Comparison of ENCODE assay signal across 21 cellular contexts in the genomic region with DNA sequence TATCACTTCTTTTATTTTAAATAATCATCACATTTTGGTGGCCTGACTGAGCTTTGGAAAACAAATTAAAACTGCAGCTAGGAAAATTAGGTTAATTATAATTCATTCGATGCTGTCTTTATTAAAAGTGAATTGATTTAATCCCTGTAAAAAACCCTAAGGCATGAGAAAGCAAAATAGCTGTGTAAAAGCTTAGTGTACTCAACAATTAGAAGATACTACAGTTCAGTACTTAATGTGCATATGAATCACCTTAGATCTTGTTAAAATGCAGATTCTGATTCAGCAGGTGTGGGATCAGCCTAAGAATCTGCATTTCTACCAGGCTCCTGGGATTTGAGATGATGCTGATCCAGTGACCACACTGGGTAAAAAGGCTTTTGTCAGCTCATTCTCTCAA.
DNase-seq lines count a peak whose midpoint lies in the region; ATAC-seq, FAIRE-seq and TF ChIP-seq lines count a peak whose summit lies in the region.
"Had no signal": no experiment of that assay in that cellular context is flagged by ENCODE, and none has a peak within 500 bp of the region (broad histone marks: within the 10 kb centered on the region; RNA-seq: fewer than 3 reads in every experiment).

No MANE protein-coding gene starts in this region.

- no peak overlapping the region for H3K4me3 ChIP-seq in H1 (ENCODE audit: extremely low read depth in 1 of 4, insufficient read depth in 2 of 4, low read depth in 3 of 4, low read length in 4 of 4)
- H3K4me3 ChIP-seq in body of pancreas, result no peak overlapping the region
- H3K4me3 ChIP-seq: A549; BLaER1 treated with 17β-estradiol and CSF1 and Interleukin-3, amounts not matched to agents 10 nM and 100 nM had no signal

- H4K8ac ChIP-seq in H1 (ENCODE audit: extremely low read depth, insufficient read depth, low read length), result no peak overlapping the region

- H3K27ac ChIP-seq in H1 (ENCODE audit: low read depth, low read length), result no peak overlapping the region
- H3K27ac ChIP-seq in body of pancreas, result no peak overlapping the region
- H3K27ac ChIP-seq: 22Rv1; A549; BLaER1 treated with 17β-estradiol and CSF1 and Interleukin-3, amounts not matched to agents 10 nM and 100 nM; C4-2B had no signal

- H2BK120ac ChIP-seq in H1 (replicated peaks; ENCODE audit: low read depth, low read length), result no peak overlapping the region

- no peaks in the 10 kb centered on the region for H4K20me1 ChIP-seq in H1 (replicated peaks in 1 of 2; ENCODE audit: control insufficient read depth in 1 of 2, insufficient read depth in 2 of 2, low read length in 2 of 2)
- H4K20me1 ChIP-seq: BLaER1 treated with 17β-estradiol and CSF1 and Interleukin-3, amounts not matched to agents 10 nM and 100 nM had no signal

- H3K9me3 ChIP-seq in H1 (ENCODE audit: insufficient read depth in 2 of 2, low read depth in 1 of 2, low read length in 1 of 2) (peaks cover 0 to 3% of the 10 kb centered on the region in 2 experiments; a peak in 1 of 4 replicates), body of pancreas (no peaks in the 10 kb centered on the region)
- H3K9me3 ChIP-seq: A549; BLaER1 treated with 17β-estradiol and CSF1 and Interleukin-3, amounts not matched to agents 10 nM and 100 nM; Caco-2 had no signal

- H2AFZ ChIP-seq in H1 (ENCODE audit: low read length), result no peak overlapping the region

- H3K27me3 ChIP-seq in H1 (replicated peaks in 1 of 4; ENCODE audit: control insufficient read depth in 3 of 4, extremely low read depth in 1 of 4, insufficient read depth in 3 of 4, low read length in 3 of 4), result no peaks in the 10 kb centered on the region
- no peaks in the 10 kb centered on the region for H3K27me3 ChIP-seq in body of pancreas
- H3K27me3 ChIP-seq: BLaER1 treated with 17β-estradiol and CSF1 and Interleukin-3, amounts not matched to agents 10 nM and 100 nM had no signal

- TF ChIP-seq CTCF in H1 (IDR thresholded peaks at IDR 0.05; ENCODE audit: control extremely low read depth in 1 of 3, insufficient read depth in 1 of 3, low read depth in 1 of 3, low read length in 3 of 3) (no peak), body of pancreas (IDR thresholded peaks at IDR 0.05) (no peak)

- no peak for ATAC-seq in body of pancreas
- ATAC-seq: A549; CD8-positive, alpha-beta T cell had no signal

- H3K79me1 ChIP-seq in H1 (ENCODE audit: low read depth, low read length), result no peaks in the 10 kb centered on the region

- no peak overlapping the region for H4K91ac ChIP-seq in H1 (replicated peaks; ENCODE audit: insufficient read length, low read length)

- POLR2A ChIA-PET in H1 (lab: Charles Lee; ENCODE audit: partially characterized antibody), result interaction anchor here (0.9 kb wide), 1 partner anchor 34 kb away, joined by 4 read pairs; no protein-coding TSS in a partner anchor

- TF ChIP-seq POLR2A in H1 (IDR thresholded peaks at IDR 0.05; ENCODE audit: control extremely low read depth in 1 of 2, low read depth in 2 of 2, low read length in 2 of 2) (no peak), body of pancreas (IDR thresholded peaks at IDR 0.05) (no peak)

- no peak overlapping the region for H3K4ac ChIP-seq in H1 (replicated peaks; ENCODE audit: insufficient read length, low read depth, low read length)

- H3K14ac ChIP-seq in H1 (ENCODE audit: insufficient read length), result no peak overlapping the region

- no peak overlapping the region for H3K9ac ChIP-seq in H1 (replicated peaks in 1 of 4; ENCODE audit: extremely low read depth in 1 of 4, low read depth in 3 of 4, low read length in 3 of 4)
- H3K9ac ChIP-seq: BLaER1 treated with 17β-estradiol and CSF1 and Interleukin-3, amounts not matched to agents 10 nM and 100 nM had no signal

- H3K4me2 ChIP-seq in H1 (ENCODE audit: insufficient read depth in 1 of 2, low read depth in 2 of 2, low read length in 2 of 2), result no peak overlapping the region
- H3K4me2 ChIP-seq: A549; BLaER1 treated with 17β-estradiol and CSF1 and Interleukin-3, amounts not matched to agents 10 nM and 100 nM had no signal

- no peak overlapping the region for H2BK12ac ChIP-seq in H1 (ENCODE audit: low read depth, low read length)

- CTCF ChIA-PET in H1 (lab: Charles Lee; ENCODE audit: partially characterized antibody), result interaction anchor here (1.2 kb wide), 2 partner anchors 35 to 424 kb away, joined by 3 to 5 read pairs; no protein-coding TSS in a partner anchor

- no peaks in the 10 kb centered on the region for H3K79me2 ChIP-seq in H1 (ENCODE audit: control insufficient read depth in 1 of 2, insufficient read depth in 2 of 2, low read length in 2 of 2)

- H4K5ac ChIP-seq in H1 (ENCODE audit: insufficient read length, low read depth, low read length), result peak overlapping the region; percentile 29

- no peak for FAIRE-seq in H1 (lab: Jason Lieb, UNC)
- FAIRE-seq: A549, D721Med, GM12891, GM18507 had no signal

- no peak overlapping the region for H3K18ac ChIP-seq in H1 (ENCODE audit: extremely low read depth, low read length)

- H2AK5ac ChIP-seq in H1 (ENCODE audit: low read depth, low read length), result no peak overlapping the region

- intact Hi-C loops in body of pancreas (cut with DNase I), result no loop called here

- no peak overlapping the region for H2BK20ac ChIP-seq in H1 (ENCODE audit: low read length)

- no peak overlapping the region for H3K56ac ChIP-seq in H1 (replicated peaks; ENCODE audit: insufficient read length, low read depth, low read length)

- DNase-seq in NCI-H146 (lab: John Stamatoyannopoulos, UW) (peak; percentile 48), NCI-H146 treated with DMSO at 0.1 percent for 48 hours (lab: John Stamatoyannopoulos, UW; ENCODE audit: unreplicated experiment) (no peak), NCI-H69 (lab: John Stamatoyannopoulos, UW) (peak; percentile 57), H1 (ENCODE audit: low read depth in 1 of 2, low spot score in 2 of 2) (no peak), body of pancreas (no peak), NCI-H1417 treated with DMSO at 0.1 percent for 48 hours (lab: John Stamatoyannopoulos, UW) (no peak)
- no peak for DNase-seq in activated CD4-positive, alpha-beta T cell treated with anti-CD3 and anti-CD28 coated beads, Interleukin-2, amount 50 U/mL, for 48 hours
- DNase-seq: AML-193; Caco-2; Calu3; CD4-positive, alpha-beta T cell; CD8-positive, alpha-beta T cell; DMS79 treated with DMSO at 0.1 percent for 48 hours; GF-D8 had no signal

- TF ChIP-seq RAD21 in H1 (IDR thresholded peaks at IDR 0.05 in 1 of 2, conservative IDR thresholded peaks at IDR 0.05 in 1 of 2; ENCODE audit: low read depth in 2 of 2, low read length in 2 of 2), result no peak

- no peaks in the 10 kb centered on the region for H3K36me3 ChIP-seq in H1 (ENCODE audit: control insufficient read depth in 2 of 4, insufficient read depth in 4 of 4, low read length in 3 of 4)
- no peaks in the 10 kb centered on the region for H3K36me3 ChIP-seq in body of pancreas (replicated peaks in 1 of 2; ENCODE audit: insufficient read depth in 1 of 2, low read depth in 2 of 2)
- H3K36me3 ChIP-seq: BLaER1 treated with 17β-estradiol and CSF1 and Interleukin-3, amounts not matched to agents 10 nM and 100 nM had no signal

- H3K4me1 ChIP-seq in H1 (replicated peaks in 1 of 4; ENCODE audit: control insufficient read depth in 3 of 4, insufficient read depth in 4 of 4, low read length in 3 of 4) (peaks cover 0 to 6% (median 3%) of the 10 kb centered on the region in 4 experiments; a peak in 4 of 7 replicates), body of pancreas (no peaks in the 10 kb centered on the region)
- H3K4me1 ChIP-seq: A549, Caco-2 had no signal

- no peak overlapping the region for H3K23ac ChIP-seq in H1 (ENCODE audit: insufficient read length)

- 84% methylated on average over 1 of the region's 1 CpG; no CpG with 5 or more reads in 1 of the 2 experiments for WGBS in H1 (ENCODE audit: extremely low coverage in 1 of 2, insufficient coverage in 1 of 2, insufficient read length in 1 of 2, insufficient replicate concordance in 2 of 2, low coverage in 1 of 2, low lambda C conversion rate in 2 of 2, missing lambda C conversion rate in 1 of 2), 2 experiments
- WGBS in body of pancreas, 2 donors, result 59 to 70% methylated on average over 1 of the region's 1 CpG

- H2BK5ac ChIP-seq in H1 (ENCODE audit: low read depth, low read length), result no peak overlapping the region

- H3K23me2 ChIP-seq in H1 (ENCODE audit: low read depth, low read length), result no peaks in the 10 kb centered on the region

- no peak overlapping the region for H2BK15ac ChIP-seq in H1 (ENCODE audit: low read length)

- no peak for TF ChIP-seq EP300 in H1 (IDR thresholded peaks at IDR 0.05; ENCODE audit: borderline replicate concordance in 1 of 2, low read depth in 2 of 2, low read length in 2 of 2)

TF ChIP-seq in H1, 55 proteins besides CTCF, POLR2A, EP300 and RAD21 (continues in another document):
- TF ChIP-seq KDM4A (IDR thresholded peaks at IDR 0.05; ENCODE audit: low read depth, low read length, severe bottlenecking), result no peak
- TF ChIP-seq CEBPB (IDR thresholded peaks at IDR 0.05; ENCODE audit: low read depth, low read length), result no peak
- TF ChIP-seq, protein P1, sequence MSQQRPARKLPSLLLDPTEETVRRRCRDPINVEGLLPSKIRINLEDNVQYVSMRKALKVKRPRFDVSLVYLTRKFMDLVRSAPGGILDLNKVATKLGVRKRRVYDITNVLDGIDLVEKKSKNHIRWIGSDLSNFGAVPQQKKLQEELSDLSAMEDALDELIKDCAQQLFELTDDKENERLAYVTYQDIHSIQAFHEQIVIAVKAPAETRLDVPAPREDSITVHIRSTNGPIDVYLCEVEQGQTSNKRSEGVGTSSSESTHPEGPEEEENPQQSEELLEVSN (IDR thresholded peaks at IDR 0.05), result no peak
- no peak for TF ChIP-seq SP2 (IDR thresholded peaks at IDR 0.05; ENCODE audit: low read length)
- no peak for TF ChIP-seq RBBP5 (IDR thresholded peaks at IDR 0.05; ENCODE audit: borderline replicate concordance, low read depth, low read length)
- no peak for TF ChIP-seq BCL11A (IDR thresholded peaks at IDR 0.05; ENCODE audit: low read depth in 2 of 2, low read length in 2 of 2)
- no peak for TF ChIP-seq HDAC6 (IDR thresholded peaks at IDR 0.05; ENCODE audit: low read depth, low read length)
- no peak for TF ChIP-seq SIN3A (conservative IDR thresholded peaks at IDR 0.05 in 1 of 2, IDR thresholded peaks at IDR 0.05 in 1 of 2; ENCODE audit: low read depth in 1 of 2, low read length in 2 of 2)
- TF ChIP-seq POU5F1 (IDR thresholded peaks at IDR 0.05; ENCODE audit: low read depth, low read length), result no peak
- TF ChIP-seq YY1 (IDR thresholded peaks at IDR 0.05; ENCODE audit: low read depth, low read length), result no peak
- TF ChIP-seq RXRA (IDR thresholded peaks at IDR 0.05; ENCODE audit: insufficient read depth, low read depth, low read length), result no peak

Comparison
In these comparisons a context has a peak if more than half of its experiments do, and no peak if none do; other contexts are left out.
1. DNase-seq: peak in NCI-H146 (single experiment) and NCI-H69 (single experiment); none in NCI-H146 treated with DMSO at 0.1 percent for 48 hours (single experiment), H1 (0 of 2), body of pancreas (0 of 4), activated CD4-positive, alpha-beta T cell treated with anti-CD3 and anti-CD28 coated beads, Interleukin-2, amount 50 U/mL, for 48 hours (0 of 2) and NCI-H1417 treated with DMSO at 0.1 percent for 48 hours (single experiment).